ENCODE assay signal across 1 cellular context in genomic region chr1:156552518-156553312, GRCh38.
TF ChIP-seq lines count a peak whose summit lies in the region.
"Not testable (repeated sequence)": the region's sequence is repeated elsewhere in the genome, so short reads cannot be mapped to it uniquely, and the experiment has no call there.

No MANE protein-coding gene starts in this region.

TF ChIP-seq in HepG2, 621 proteins besides CTCF, POLR2A, EP300 and RAD21:
- peak; percentile 82 for TF ChIP-seq ZNF263 (CRISPR knock-in tag; IDR thresholded peaks at IDR 0.05)
- 0 out of 2 replicates have a peak, but pooled peaks have one; percentile 36 for TF ChIP-seq ZNF3 (CRISPR knock-in tag; IDR thresholded peaks at IDR 0.05)
- 0 out of 2 replicates have a peak, but pooled peaks have one; percentile 20 for TF ChIP-seq ZFX (CRISPR knock-in tag; IDR thresholded peaks at IDR 0.05; ENCODE audit: low read depth)
- TF ChIP-seq GATAD2A (CRISPR knock-in tag; IDR thresholded peaks at IDR 0.05): peak; percentile 43; the same call in 1 of the 2 replicates
- 0 out of 2 replicates have a peak, but pooled peaks have one; percentile 30 for TF ChIP-seq ATF2 (CRISPR knock-in tag; IDR thresholded peaks at IDR 0.05)
- TF ChIP-seq ZMYM3 (CRISPR knock-in tag; IDR thresholded peaks at IDR 0.05): peak; percentile 81
- TF ChIP-seq ZNF687 (CRISPR knock-in tag; IDR thresholded peaks at IDR 0.05): peak; percentile 17; the same call in 1 of the 2 replicates
- 0 out of 2 replicates have a peak, but pooled peaks have one; percentile 31 for TF ChIP-seq HOXA9 (CRISPR knock-in tag; IDR thresholded peaks at IDR 0.05; ENCODE audit: borderline replicate concordance)
- TF ChIP-seq ZFY (CRISPR knock-in tag; IDR thresholded peaks at IDR 0.05): peak; percentile 31; the same call in 1 of the 2 replicates
- TF ChIP-seq ZNF770 (CRISPR knock-in tag; IDR thresholded peaks at IDR 0.05): peak; percentile 98
- peak; percentile 33; the same call in 1 of the 2 replicates for TF ChIP-seq ATF3 (CRISPR knock-in tag; IDR thresholded peaks at IDR 0.05)
- 0 out of 2 replicates have a peak, but pooled peaks have one; percentile 12 for TF ChIP-seq SAP130 (CRISPR knock-in tag; IDR thresholded peaks at IDR 0.05; ENCODE audit: low read depth)
- TF ChIP-seq HNF4A (CRISPR knock-in tag; IDR thresholded peaks at IDR 0.05): peak; percentile 42; the same call in 1 of the 2 replicates
- peak; percentile 89 for TF ChIP-seq CEBPG (CRISPR knock-in tag; IDR thresholded peaks at IDR 0.05)
- peak; percentile 47 for TF ChIP-seq ATF7 (IDR thresholded peaks at IDR 0.05)
- not testable (repeated sequence) for TF ChIP-seq ATF7 (CRISPR knock-in tag; IDR thresholded peaks at IDR 0.05)
- TF ChIP-seq KDM1A (CRISPR knock-in tag; IDR thresholded peaks at IDR 0.05): peak; percentile 54; the same call in 1 of the 2 replicates
- TF ChIP-seq ATF4 (CRISPR knock-in tag; IDR thresholded peaks at IDR 0.05): peak in 1 of 2 experiments; percentile 81; a peak in 2 of 4 replicates
- 0 out of 2 replicates have a peak, but pooled peaks have one; percentile 14 for TF ChIP-seq SALL1 (CRISPR knock-in tag; IDR thresholded peaks at IDR 0.05)
- TF ChIP-seq CEBPB (IDR thresholded peaks at IDR 0.05; ENCODE audit: borderline replicate concordance, low read depth, low read length): peak; percentile 93
- TF ChIP-seq HOXA3 (CRISPR knock-in tag; IDR thresholded peaks at IDR 0.05): peak; percentile 42; the same call in 1 of the 2 replicates
- peak; percentile 43; the same call in 1 of the 2 replicates for TF ChIP-seq ZNF574 (CRISPR knock-in tag; IDR thresholded peaks at IDR 0.05)
TF ChIP-seq in HepG2: peak in this region for 21; not testable (repeated sequence) for 600.
